In genomic region chr6:135087803-135088202, GRCh38 we compare ENCODE assay signal across 1 cellular context.
A peak's percentile ranks its signal among the peaks of the same experiment; 100 is the strongest.
TF ChIP-seq lines count a peak whose summit lies in the region.

No MANE protein-coding gene starts in this region.

TF ChIP-seq in GM12878, 131 proteins besides CTCF, POLR2A, EP300 and RAD21 (continued from another document and continues in another):
- TF ChIP-seq, protein P1, sequence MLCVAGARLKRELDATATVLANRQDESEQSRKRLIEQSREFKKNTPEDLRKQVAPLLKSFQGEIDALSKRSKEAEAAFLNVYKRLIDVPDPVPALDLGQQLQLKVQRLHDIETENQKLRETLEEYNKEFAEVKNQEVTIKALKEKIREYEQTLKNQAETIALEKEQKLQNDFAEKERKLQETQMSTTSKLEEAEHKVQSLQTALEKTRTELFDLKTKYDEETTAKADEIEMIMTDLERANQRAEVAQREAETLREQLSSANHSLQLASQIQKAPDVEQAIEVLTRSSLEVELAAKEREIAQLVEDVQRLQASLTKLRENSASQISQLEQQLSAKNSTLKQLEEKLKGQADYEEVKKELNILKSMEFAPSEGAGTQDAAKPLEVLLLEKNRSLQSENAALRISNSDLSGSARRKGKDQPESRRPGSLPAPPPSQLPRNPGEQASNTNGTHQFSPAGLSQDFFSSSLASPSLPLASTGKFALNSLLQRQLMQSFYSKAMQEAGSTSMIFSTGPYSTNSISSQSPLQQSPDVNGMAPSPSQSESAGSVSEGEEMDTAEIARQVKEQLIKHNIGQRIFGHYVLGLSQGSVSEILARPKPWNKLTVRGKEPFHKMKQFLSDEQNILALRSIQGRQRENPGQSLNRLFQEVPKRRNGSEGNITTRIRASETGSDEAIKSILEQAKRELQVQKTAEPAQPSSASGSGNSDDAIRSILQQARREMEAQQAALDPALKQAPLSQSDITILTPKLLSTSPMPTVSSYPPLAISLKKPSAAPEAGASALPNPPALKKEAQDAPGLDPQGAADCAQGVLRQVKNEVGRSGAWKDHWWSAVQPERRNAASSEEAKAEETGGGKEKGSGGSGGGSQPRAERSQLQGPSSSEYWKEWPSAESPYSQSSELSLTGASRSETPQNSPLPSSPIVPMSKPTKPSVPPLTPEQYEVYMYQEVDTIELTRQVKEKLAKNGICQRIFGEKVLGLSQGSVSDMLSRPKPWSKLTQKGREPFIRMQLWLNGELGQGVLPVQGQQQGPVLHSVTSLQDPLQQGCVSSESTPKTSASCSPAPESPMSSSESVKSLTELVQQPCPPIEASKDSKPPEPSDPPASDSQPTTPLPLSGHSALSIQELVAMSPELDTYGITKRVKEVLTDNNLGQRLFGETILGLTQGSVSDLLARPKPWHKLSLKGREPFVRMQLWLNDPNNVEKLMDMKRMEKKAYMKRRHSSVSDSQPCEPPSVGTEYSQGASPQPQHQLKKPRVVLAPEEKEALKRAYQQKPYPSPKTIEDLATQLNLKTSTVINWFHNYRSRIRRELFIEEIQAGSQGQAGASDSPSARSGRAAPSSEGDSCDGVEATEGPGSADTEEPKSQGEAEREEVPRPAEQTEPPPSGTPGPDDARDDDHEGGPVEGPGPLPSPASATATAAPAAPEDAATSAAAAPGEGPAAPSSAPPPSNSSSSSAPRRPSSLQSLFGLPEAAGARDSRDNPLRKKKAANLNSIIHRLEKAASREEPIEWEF (IDR thresholded peaks at IDR 0.05; ENCODE audit: insufficient replicate concordance, low read depth, low read length) = no peak
- TF ChIP-seq CHD2 (IDR thresholded peaks at IDR 0.05; ENCODE audit: borderline replicate concordance, low read depth, low read length) = peak; percentile 41; the same call in 1 of the 2 replicates
- TF ChIP-seq RUNX3 (IDR thresholded peaks at IDR 0.05; ENCODE audit: low read length) = peak; percentile 91
- TF ChIP-seq ZZZ3 (IDR thresholded peaks at IDR 0.05; ENCODE audit: control insufficient read depth, insufficient read length, low read depth) = no peak
- no peak for TF ChIP-seq NBN (IDR thresholded peaks at IDR 0.05)
- peak; percentile 64; the same call in 1 of the 2 replicates for TF ChIP-seq NFIC (IDR thresholded peaks at IDR 0.05; ENCODE audit: low read depth, low read length)
- no peak for TF ChIP-seq MTA3 (IDR thresholded peaks at IDR 0.05; ENCODE audit: borderline replicate concordance, low read length)
- TF ChIP-seq SMARCA5 (IDR thresholded peaks at IDR 0.05) = no peak
- no peak for TF ChIP-seq TBL1XR1 (IDR thresholded peaks at IDR 0.05; ENCODE audit: low read depth, low read length)
- TF ChIP-seq ESRRA (IDR thresholded peaks at IDR 0.05; ENCODE audit: low read length) = no peak
- no peak for TF ChIP-seq RFX5 (IDR thresholded peaks at IDR 0.05; ENCODE audit: low read depth, low read length)
- no peak for TF ChIP-seq PKNOX1 (IDR thresholded peaks at IDR 0.05)
- TF ChIP-seq NRF1 (conservative IDR thresholded peaks at IDR 0.05; ENCODE audit: low read depth, low read length) = no peak
- TF ChIP-seq SMAD1 (IDR thresholded peaks at IDR 0.05; ENCODE audit: low read depth, partially characterized antibody) = no peak
- TF ChIP-seq YBX1 (IDR thresholded peaks at IDR 0.05) = no peak
- TF ChIP-seq JUND (IDR thresholded peaks at IDR 0.05; ENCODE audit: low read depth, low read length) = no peak
- TF ChIP-seq BRCA1 (IDR thresholded peaks at IDR 0.05; ENCODE audit: low read depth, low read length) = no peak
- peak; percentile 75 for TF ChIP-seq ZNF687 (IDR thresholded peaks at IDR 0.05)
- TF ChIP-seq HCFC1 (IDR thresholded peaks at IDR 0.05; ENCODE audit: low read length) = no peak
- no peak for TF ChIP-seq ZNF274 (IDR thresholded peaks at IDR 0.05; ENCODE audit: insufficient read depth, insufficient read length)
- no peak for TF ChIP-seq RBBP5 (conservative IDR thresholded peaks at IDR 0.05)
- TF ChIP-seq, protein P2, sequence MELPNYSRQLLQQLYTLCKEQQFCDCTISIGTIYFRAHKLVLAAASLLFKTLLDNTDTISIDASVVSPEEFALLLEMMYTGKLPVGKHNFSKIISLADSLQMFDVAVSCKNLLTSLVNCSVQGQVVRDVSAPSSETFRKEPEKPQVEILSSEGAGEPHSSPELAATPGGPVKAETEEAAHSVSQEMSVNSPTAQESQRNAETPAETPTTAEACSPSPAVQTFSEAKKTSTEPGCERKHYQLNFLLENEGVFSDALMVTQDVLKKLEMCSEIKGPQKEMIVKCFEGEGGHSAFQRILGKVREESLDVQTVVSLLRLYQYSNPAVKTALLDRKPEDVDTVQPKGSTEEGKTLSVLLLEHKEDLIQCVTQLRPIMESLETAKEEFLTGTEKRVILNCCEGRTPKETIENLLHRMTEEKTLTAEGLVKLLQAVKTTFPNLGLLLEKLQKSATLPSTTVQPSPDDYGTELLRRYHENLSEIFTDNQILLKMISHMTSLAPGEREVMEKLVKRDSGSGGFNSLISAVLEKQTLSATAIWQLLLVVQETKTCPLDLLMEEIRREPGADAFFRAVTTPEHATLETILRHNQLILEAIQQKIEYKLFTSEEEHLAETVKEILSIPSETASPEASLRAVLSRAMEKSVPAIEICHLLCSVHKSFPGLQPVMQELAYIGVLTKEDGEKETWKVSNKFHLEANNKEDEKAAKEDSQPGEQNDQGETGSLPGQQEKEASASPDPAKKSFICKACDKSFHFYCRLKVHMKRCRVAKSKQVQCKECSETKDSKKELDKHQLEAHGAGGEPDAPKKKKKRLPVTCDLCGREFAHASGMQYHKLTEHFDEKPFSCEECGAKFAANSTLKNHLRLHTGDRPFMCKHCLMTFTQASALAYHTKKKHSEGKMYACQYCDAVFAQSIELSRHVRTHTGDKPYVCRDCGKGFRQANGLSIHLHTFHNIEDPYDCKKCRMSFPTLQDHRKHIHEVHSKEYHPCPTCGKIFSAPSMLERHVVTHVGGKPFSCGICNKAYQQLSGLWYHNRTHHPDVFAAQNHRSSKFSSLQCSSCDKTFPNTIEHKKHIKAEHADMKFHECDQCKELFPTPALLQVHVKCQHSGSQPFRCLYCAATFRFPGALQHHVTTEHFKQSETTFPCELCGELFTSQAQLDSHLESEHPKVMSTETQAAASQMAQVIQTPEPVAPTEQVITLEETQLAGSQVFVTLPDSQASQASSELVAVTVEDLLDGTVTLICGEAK (IDR thresholded peaks at IDR 0.05; ENCODE audit: borderline replicate concordance) = no peak
- peak; percentile 60; the same call in 1 of the 2 replicates for TF ChIP-seq MLLT1 (IDR thresholded peaks at IDR 0.05)
- no peak for TF ChIP-seq BCL3 (IDR thresholded peaks at IDR 0.05; ENCODE audit: borderline replicate concordance, insufficient read depth, low read depth, low read length, poor library complexity, severe bottlenecking)
- no peak for TF ChIP-seq SREBF2 (IDR thresholded peaks at IDR 0.05; ENCODE audit: low read length)
- TF ChIP-seq CREM (IDR thresholded peaks at IDR 0.05; ENCODE audit: low read depth) = peak; percentile 24; the same call in 1 of the 2 replicates
- peak; percentile 52 to 62; a peak in 2 of 4 replicates for TF ChIP-seq IKZF2 (IDR thresholded peaks at IDR 0.05)
- no peak for TF ChIP-seq ZBTB11 (CRISPR knock-in tag; IDR thresholded peaks at IDR 0.05)
- TF ChIP-seq SREBF1 (IDR thresholded peaks at IDR 0.05; ENCODE audit: low read length) = no peak
- no peak for TF ChIP-seq E4F1 (IDR thresholded peaks at IDR 0.05; ENCODE audit: borderline replicate concordance, partially characterized antibody)
- no peak for TF ChIP-seq POU2F2 (IDR thresholded peaks at IDR 0.05; ENCODE audit: borderline replicate concordance, low read depth, low read length)
- TF ChIP-seq ATF3 (IDR thresholded peaks at IDR 0.05; ENCODE audit: borderline replicate concordance, extremely low read depth, low read depth, low read length) = no peak
